Comparison of ENCODE assay signal across 8 cellular contexts in the genomic region with DNA sequence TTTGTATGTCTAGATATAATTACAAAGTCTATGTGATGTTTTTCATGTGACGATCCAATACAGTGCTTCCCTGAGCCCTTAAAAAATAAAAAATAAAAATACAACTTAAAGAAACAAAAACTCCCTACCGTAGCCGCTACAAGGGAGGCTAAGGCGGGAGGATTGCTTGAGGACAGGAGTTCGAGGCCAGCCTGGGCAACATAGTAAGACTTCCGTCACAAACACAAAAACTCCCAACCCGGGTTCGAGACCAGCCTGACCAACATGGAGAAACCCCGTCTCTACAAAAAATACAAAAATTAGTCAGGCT. TPM values are rescaled to one million over a fixed set of nuclear protein-coding genes. Genes with fewer than 3 reads are reported as not detected.
DNase-seq lines count a peak whose midpoint lies in the region; ATAC-seq lines count a peak whose summit lies in the region.

No MANE protein-coding gene starts in this region.

- H3K27ac Mint-ChIP-seq in activated CD8-positive, alpha-beta T cell treated with anti-CD3 and anti-CD28 coated beads, Interleukin-2, amount 10 ng/mL, durations not matched to agents 7 days and 5 days, result peak overlapping the region; percentile 87
- H3K27ac Mint-ChIP-seq in stimulated activated memory B cell treated with anti-CD40 and anti-IgM and Interleukin-4, amounts not matched to agents 10 μg/mL and 1 μg/mL and 100 μg/mL, for 72 hours, result peak overlapping the region; percentile 4

- ATAC-seq in activated CD8-positive, alpha-beta T cell treated with anti-CD3 and anti-CD28 coated beads, Interleukin-2, amount 10 ng/mL, durations not matched to agents 7 days and 5 days, result no peak
- ATAC-seq in stimulated activated memory B cell treated with anti-CD40 and anti-IgM and Interleukin-4, amounts not matched to agents 10 μg/mL and 1 μg/mL and 100 μg/mL, for 72 hours, result no peak
- ATAC-seq in GM18909 (IDR thresholded peaks at IDR 0.05; ENCODE audit: poor library complexity, unreplicated experiment), result no peak

- DNase-seq in activated CD8-positive, alpha-beta T cell treated with anti-CD3 and anti-CD28 coated beads, Interleukin-2, amount 10 ng/mL, durations not matched to agents 7 days and 5 days, result no peak
- DNase-seq in NCI-H748 (lab: John Stamatoyannopoulos, UW; ENCODE audit: unreplicated experiment) (no peak), NCI-H187 treated with DMSO at 0.1 percent for 48 hours (lab: John Stamatoyannopoulos, UW) (no peak), NCI-H2196 treated with DMSO at 0.1 percent for 48 hours (lab: John Stamatoyannopoulos, UW; ENCODE audit: unreplicated experiment) (no peak)

- H3K4me1 ChIP-seq in HUES48 (ENCODE audit: control insufficient read depth, insufficient read depth, low read length), result no peaks in the 10 kb centered on the region; the same call in 1 of the 2 replicates
- H3K4me1 ChIP-seq in iPS-18a (ENCODE audit: control insufficient read depth, low read depth, low read length), result no peaks in the 10 kb centered on the region

- peaks cover 10% of the 10 kb centered on the region for H3K36me3 ChIP-seq in HUES48 (ENCODE audit: control insufficient read depth, insufficient read depth, low read length)
- peaks cover 3% of the 10 kb centered on the region for H3K36me3 ChIP-seq in iPS-18a (ENCODE audit: control insufficient read depth, low read depth, low read length)

- peaks cover 34% of the 10 kb centered on the region for H3K4me1 Mint-ChIP-seq in activated CD8-positive, alpha-beta T cell treated with anti-CD3 and anti-CD28 coated beads, Interleukin-2, amount 10 ng/mL, durations not matched to agents 7 days and 5 days (ENCODE audit: low read depth)
- peaks cover 14% of the 10 kb centered on the region for H3K4me1 Mint-ChIP-seq in stimulated activated memory B cell treated with anti-CD40 and anti-IgM and Interleukin-4, amounts not matched to agents 10 μg/mL and 1 μg/mL and 100 μg/mL, for 72 hours

- peak overlapping the region; percentile 87 for H3K4me3 Mint-ChIP-seq in activated CD8-positive, alpha-beta T cell treated with anti-CD3 and anti-CD28 coated beads, Interleukin-2, amount 10 ng/mL, durations not matched to agents 7 days and 5 days
- peak overlapping the region; percentile 62 for H3K4me3 Mint-ChIP-seq in stimulated activated memory B cell treated with anti-CD40 and anti-IgM and Interleukin-4, amounts not matched to agents 10 μg/mL and 1 μg/mL and 100 μg/mL, for 72 hours

- H3K27ac ChIP-seq in HUES48 (ENCODE audit: low read depth, low read length), result peak overlapping the region; percentile 42
- H3K27ac ChIP-seq in iPS-18a (ENCODE audit: low read length), result no peak overlapping the region

- H3K27me3 ChIP-seq in HUES48 (ENCODE audit: control insufficient read depth, insufficient read depth, low read length), result peaks cover 9% of the 10 kb centered on the region; the same call in 1 of the 2 replicates
- peaks cover 4% of the 10 kb centered on the region for H3K27me3 ChIP-seq in iPS-18a (ENCODE audit: control insufficient read depth, insufficient read depth, low read length)

- peaks cover 23% of the 10 kb centered on the region for H3K36me3 Mint-ChIP-seq in activated CD8-positive, alpha-beta T cell treated with anti-CD3 and anti-CD28 coated beads, Interleukin-2, amount 10 ng/mL, durations not matched to agents 7 days and 5 days (ENCODE audit: low read depth)
- no peaks in the 10 kb centered on the region for H3K36me3 Mint-ChIP-seq in stimulated activated memory B cell treated with anti-CD40 and anti-IgM and Interleukin-4, amounts not matched to agents 10 μg/mL and 1 μg/mL and 100 μg/mL, for 72 hours

- H3K4me3 ChIP-seq in HUES48 (ENCODE audit: low read depth, low read length) (peak overlapping the region; percentile 59), iPS-18a (ENCODE audit: low read length) (peak overlapping the region; percentile 69)

- H3K9me3 ChIP-seq in HUES48 (ENCODE audit: control insufficient read depth, insufficient read depth, low read length) (no peaks in the 10 kb centered on the region), iPS-18a (ENCODE audit: control insufficient read depth, low read depth, low read length) (no peaks in the 10 kb centered on the region)

- POLR2A ChIA-PET in activated CD8-positive, alpha-beta T cell treated with anti-CD3 and anti-CD28 coated beads, Interleukin-2, amount 10 ng/mL, durations not matched to agents 7 days and 5 days (lab: Charles Lee), result interaction anchor here (1.7 to 2.0 kb wide), 3 partner anchors 28 to 91 kb away, joined by 8 to 11 read pairs (median 8); no protein-coding TSS in a partner anchor

- CTCF ChIA-PET in activated CD8-positive, alpha-beta T cell treated with anti-CD3 and anti-CD28 coated beads, Interleukin-2, amount 10 ng/mL, durations not matched to agents 7 days and 5 days (lab: Charles Lee), result interaction anchor here (1.0 to 2.5 kb wide), 5 partner anchors 27 to 93 kb away, joined by 3 to 7 read pairs (median 5); a partner anchor contains a TSS

- H3K9me3 Mint-ChIP-seq in activated CD8-positive, alpha-beta T cell treated with anti-CD3 and anti-CD28 coated beads, Interleukin-2, amount 10 ng/mL, durations not matched to agents 7 days and 5 days (ENCODE audit: insufficient read depth), result no peaks in the 10 kb centered on the region
- H3K9me3 Mint-ChIP-seq in stimulated activated memory B cell treated with anti-CD40 and anti-IgM and Interleukin-4, amounts not matched to agents 10 μg/mL and 1 μg/mL and 100 μg/mL, for 72 hours, result no peaks in the 10 kb centered on the region

- H3K27me3 Mint-ChIP-seq in activated CD8-positive, alpha-beta T cell treated with anti-CD3 and anti-CD28 coated beads, Interleukin-2, amount 10 ng/mL, durations not matched to agents 7 days and 5 days (ENCODE audit: low read depth), result peaks cover 3% of the 10 kb centered on the region
- peaks cover 7% of the 10 kb centered on the region for H3K27me3 Mint-ChIP-seq in stimulated activated memory B cell treated with anti-CD40 and anti-IgM and Interleukin-4, amounts not matched to agents 10 μg/mL and 1 μg/mL and 100 μg/mL, for 72 hours

- H3K9ac ChIP-seq in HUES48 (ENCODE audit: low read depth, low read length), result no peak overlapping the region
- peak overlapping the region; percentile 61 for H3K9ac ChIP-seq in iPS-18a (ENCODE audit: low read length)

RNA-seq across cellular contexts. Expression of a gene that starts 0.7 kb away (rescaled TPM):
- total RNA-seq in activated CD8-positive, alpha-beta T cell treated with anti-CD3 and anti-CD28 coated beads, Interleukin-2, amount 10 ng/mL, durations not matched to agents 7 days and 5 days, result 100 to 1,000 TPM; 116 to 123 TPM

RNA-seq across cellular contexts. Expression of a gene that starts 45.0 kb away (rescaled TPM):
- total RNA-seq in activated CD8-positive, alpha-beta T cell treated with anti-CD3 and anti-CD28 coated beads, Interleukin-2, amount 10 ng/mL, durations not matched to agents 7 days and 5 days, result 10 to 100 TPM; 60.5 to 65.1 TPM
